Comparison of ENCODE assay signal across 8 cellular contexts in genomic region chr13:98542568-98543379, GRCh38. TPM values are rescaled to one million over a fixed set of nuclear protein-coding genes. Genes with fewer than 3 reads are reported as not detected.
A peak's percentile ranks its signal among the peaks of the same experiment; 100 is the strongest.
DNase-seq lines count a peak whose midpoint lies in the region; ATAC-seq, FAIRE-seq and TF ChIP-seq lines count a peak whose summit lies in the region.

No MANE protein-coding gene starts in this region.

- peaks cover 92% of the 10 kb centered on the region for H3K79me2 ChIP-seq in GM12878 (ENCODE audit: control insufficient read depth, insufficient read depth, low read length)

- FAIRE-seq in GM12878 (lab: Jason Lieb, UNC) (no peak), frontal cortex (lab: Jason Lieb, UNC) (no peak)

- POLR2A ChIA-PET in GM12878 (lab: Charles Lee), result interaction anchor here (1.2 to 2.1 kb wide), 3 partner anchors 10 to 38 kb away, joined by 3 to 6 read pairs (median 4); no protein-coding TSS in a partner anchor

- no peaks in the 10 kb centered on the region for H3K9me3 ChIP-seq in GM12878 (replicated peaks; ENCODE audit: control insufficient read depth, insufficient read depth, low read length)

- in situ Hi-C loops in GM12878 (cut with MboI), result no loop called here

- no peaks in the 10 kb centered on the region for H3K27me3 ChIP-seq in GM12878 (replicated peaks in 1 of 2; ENCODE audit: control insufficient read depth in 2 of 2, insufficient read depth in 2 of 2, low read length in 1 of 2)

- H2AFZ ChIP-seq in GM12878 (ENCODE audit: control insufficient read depth, low read depth, low read length), result no peak overlapping the region

- H3K9ac ChIP-seq in GM12878 (ENCODE audit: control insufficient read depth, insufficient read depth, low read length), result peak overlapping the region; percentile 60

- no TSS peak for BruUV-seq in GM12878 (replicated peaks; lab: Mats Ljungman, UMichigan)

- DNase-seq in GM12878 (ENCODE audit: low read depth, low spot score) (no peak), pons (ENCODE audit: low spot score) (peak; percentile 46), NCI-H446 treated with DMSO at 0.1 percent for 48 hours (lab: John Stamatoyannopoulos, UW) (no peak), frontal cortex (ENCODE audit: low spot score in 2 of 2) (no peak), NCI-H2081 (lab: John Stamatoyannopoulos, UW) (no peak), NCI-H2171 treated with DMSO at 0.1 percent for 48 hours (lab: John Stamatoyannopoulos, UW) (no peak)

- peak; percentile 46 for ATAC-seq in GM19043 (IDR thresholded peaks at IDR 0.05; ENCODE audit: low read depth, unreplicated experiment)
- peak; percentile 56 for ATAC-seq in HG03097 (IDR thresholded peaks at IDR 0.05; ENCODE audit: low FRiP score, unreplicated experiment)
- ATAC-seq in GM12878, result peak; percentile 58

- peak overlapping the region; percentile 100 for H3K4me2 ChIP-seq in GM12878 (ENCODE audit: control insufficient read depth, insufficient read depth)

- TF ChIP-seq EP300 in GM12878 (IDR thresholded peaks at IDR 0.05; ENCODE audit: borderline replicate concordance in 1 of 2, control insufficient read depth in 1 of 2, low read depth in 2 of 2, low read length in 2 of 2), result no peak

- CTCF ChIA-PET in GM12878 (lab: Yijun Ruan, JAX), result interaction anchor here (0.7 to 3.0 kb wide), 5 partner anchors 10 to 111 kb away, joined by 3 to 7 read pairs (median 4); no protein-coding TSS in a partner anchor

- H4K20me1 ChIP-seq in GM12878 (ENCODE audit: control insufficient read depth, insufficient read depth), result peaks cover 5% of the 10 kb centered on the region

- H3K4me1 ChIP-seq in GM12878 (ENCODE audit: control insufficient read depth, insufficient read depth, low read length), result peaks cover 59% of the 10 kb centered on the region

- no peak for TF ChIP-seq CTCF in GM12878 (IDR thresholded peaks at IDR 0.05 in 2 of 3, conservative IDR thresholded peaks at IDR 0.05 in 1 of 3; ENCODE audit: control insufficient read depth in 2 of 3, extremely low read depth in 1 of 3, insufficient read depth in 1 of 3, low read depth in 3 of 3, low read length in 3 of 3)

- SMC1A ChIA-PET in GM12878 (lab: Charles Lee; ENCODE audit: uncharacterized antibody, unreplicated experiment), result interaction anchor here (0.7 to 2.6 kb wide), 11 partner anchors 12 to 44 kb away, joined by 3 to 11 read pairs (median 4); no protein-coding TSS in a partner anchor

- peak overlapping the region; percentile 82 for H3K27ac ChIP-seq in GM12878 (ENCODE audit: control insufficient read depth, insufficient read depth)

- 27% methylated on average over 23 of the region's 23 CpGs for WGBS in GM12878 (ENCODE audit: insufficient coverage, insufficient replicate concordance, low lambda C conversion rate, missing lambda C conversion rate)

- TF ChIP-seq POLR2A in GM12878 (IDR thresholded peaks at IDR 0.05; ENCODE audit: low read depth, low read length), result no peak

- RAD21 ChIA-PET in GM12878 (lab: Charles Lee; ENCODE audit: unreplicated experiment), result interaction anchor here (1.0 kb wide), 1 partner anchor 66 kb away, joined by 3 read pairs; no protein-coding TSS in a partner anchor

- H3K4me3 ChIP-seq in GM12878, result peak overlapping the region; percentile 63

- TF ChIP-seq RAD21 in GM12878 (IDR thresholded peaks at IDR 0.05; ENCODE audit: insufficient read depth, low read depth, low read length), result no peak

- intact Hi-C loops in GM12878 (cut with micrococcal nuclease; ENCODE audit: unreplicated experiment), result loop anchor here (2.0 kb wide), 1 partner anchor 28 kb away; no protein-coding TSS in a partner anchor

- H3K36me3 ChIP-seq in GM12878 (ENCODE audit: control insufficient read depth in 2 of 2, insufficient read depth in 2 of 2, low read length in 1 of 2), result peaks cover 3 to 6% of the 10 kb centered on the region in 2 experiments; a peak in 3 of 4 replicates

TF ChIP-seq in GM12878, 131 proteins besides CTCF, POLR2A, EP300 and RAD21:
- 0 out of 4 replicates have a peak, but pooled peaks of 1 of the 2 experiments have one; percentile 11 for TF ChIP-seq IKZF2 (IDR thresholded peaks at IDR 0.05)
- peak; percentile 51; the same call in 1 of the 3 replicates for TF ChIP-seq POU2F2 (IDR thresholded peaks at IDR 0.05; ENCODE audit: borderline replicate concordance, low read depth, low read length)
- no peak for TF ChIP-seq E4F1 (IDR thresholded peaks at IDR 0.05; ENCODE audit: borderline replicate concordance, partially characterized antibody)
- TF ChIP-seq JUND (IDR thresholded peaks at IDR 0.05; ENCODE audit: low read depth, low read length), result no peak
- no peak for TF ChIP-seq CEBPB (IDR thresholded peaks at IDR 0.05; ENCODE audit: borderline replicate concordance in 1 of 2, low read depth in 2 of 2, low read length in 2 of 2)
- TF ChIP-seq FOS (IDR thresholded peaks at IDR 0.05; ENCODE audit: borderline replicate concordance, extremely low read depth, insufficient read length), result no peak
- 0 out of 2 replicates have a peak, but pooled peaks have one; percentile 12 for TF ChIP-seq EED (IDR thresholded peaks at IDR 0.05; ENCODE audit: low read depth)
- TF ChIP-seq BACH1 (IDR thresholded peaks at IDR 0.05; ENCODE audit: borderline replicate concordance), result no peak
- no peak for TF ChIP-seq SREBF2 (IDR thresholded peaks at IDR 0.05; ENCODE audit: low read length)
TF ChIP-seq in GM12878: peak in this region for 3.

RNA-seq across cellular contexts. Expression of gene STK24, which starts 34.1 kb away (rescaled TPM):
- total RNA-seq in GM12878 (2013; cell fraction: nucleolus; rRNA removed), result 91.0 and 96.5 TPM in 2 replicates
- total RNA-seq in GM12878 (2014; rRNA removed) (52.2 and 61.7 TPM in 2 replicates), GM12878 (2014; rRNA removed; fragmentation: Illumina TruSeq; extraction: Trizol) (66.3 and 68.6 TPM in 2 replicates), GM12878 (2021) (87.0 and 88.1 TPM in 2 replicates), frontal cortex (26.1 TPM)
- polyA plus RNA-seq in GM12878 (2011; ENCODE audit: low read depth), result 66.2 TPM
- polyA plus RNA-seq in GM12878 (2011; rRNA removed) (56.7 and 70.4 TPM in 2 replicates), GM12878 (2014; fragmentation: Illumina TruSeq; extraction: Trizol) (115 and 132 TPM in 2 replicates), GM12878 (2014; fragmentation: Nextera tagmentation; extraction: Ambion mirVana) (10 to 100 TPM in 1 of 2 experiments, 1 to 10 TPM in 1; 9.9 to 19.1 TPM), GM12878 (2014; rRNA removed) (49.5 and 53.6 TPM in 2 replicates), GM12878 (2016; fragmentation: Nextera tagmentation; extraction: Ambion mirVana) (1 to 10 TPM; 7.5 to 8.2 TPM)
- 43.2 and 61.8 TPM in 2 replicates for polyA plus RNA-seq in GM12878 (2011; cell fraction: cytosol; rRNA removed)
- polyA plus RNA-seq in GM12878 (2011; cell fraction: nucleus; rRNA removed), result 59.5 and 64.2 TPM in 2 replicates
- polyA plus RNA-seq in GM12878 (2012), result 87.5 and 98.1 TPM in 2 replicates
- 30.6 and 38.6 TPM in 2 replicates for polyA minus RNA-seq in GM12878 (2011; rRNA and poly(A)+ RNA removed)
- polyA minus RNA-seq in GM12878 (2011; cell fraction: cytosol; rRNA and poly(A)+ RNA removed), result 15.6 and 23.4 TPM in 2 replicates
- polyA minus RNA-seq in GM12878 (2011; cell fraction: nucleus; rRNA and poly(A)+ RNA removed), result 29.5 and 49.8 TPM in 2 replicates
